Comparison of ENCODE assay signal across 8 cellular contexts in the genomic region with DNA sequence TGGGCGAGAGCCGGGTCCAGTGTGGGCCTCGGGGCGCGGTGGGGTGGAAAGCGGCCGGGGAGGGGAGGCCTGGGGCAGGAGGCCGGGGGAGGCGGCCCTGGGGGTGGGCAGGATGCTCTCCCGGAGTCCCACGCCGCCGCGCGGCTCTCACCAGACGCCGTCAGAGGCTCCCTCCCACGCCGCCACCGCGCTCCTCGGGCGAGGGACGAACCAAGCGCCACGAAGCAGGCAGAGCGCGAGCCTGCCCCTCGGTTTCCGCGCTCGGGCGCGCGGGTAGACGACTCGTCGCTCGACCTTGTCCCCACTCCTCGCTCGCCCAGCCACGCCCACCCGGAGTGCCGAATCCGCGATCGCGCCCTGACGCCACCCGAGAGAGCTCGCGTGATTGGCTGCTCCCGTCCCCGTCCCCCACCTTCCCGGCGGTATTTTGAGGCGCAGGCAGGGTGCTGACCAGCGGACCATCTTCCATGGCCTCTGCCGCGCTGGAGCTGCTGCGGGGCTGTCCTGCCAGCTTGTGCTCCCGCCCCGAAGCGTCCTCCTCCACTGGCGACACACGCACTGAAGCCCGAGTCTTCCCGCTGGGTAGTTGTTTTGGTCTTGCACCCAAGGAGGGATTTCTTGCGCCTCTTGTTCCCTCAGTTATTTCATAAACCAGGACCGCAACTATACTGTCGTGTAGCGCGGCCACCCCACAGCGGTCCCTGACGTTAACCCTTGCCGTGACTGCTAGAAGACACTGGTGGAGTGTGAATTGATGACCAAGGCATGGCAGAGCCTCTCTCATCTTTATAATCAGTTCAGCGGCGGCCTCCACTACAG. TPM values are rescaled to one million over a fixed set of nuclear protein-coding genes. Genes with fewer than 3 reads are reported as not detected.
DNase-seq lines count a peak whose midpoint lies in the region; ATAC-seq, FAIRE-seq and TF ChIP-seq lines count a peak whose summit lies in the region.

A gene with protein sequence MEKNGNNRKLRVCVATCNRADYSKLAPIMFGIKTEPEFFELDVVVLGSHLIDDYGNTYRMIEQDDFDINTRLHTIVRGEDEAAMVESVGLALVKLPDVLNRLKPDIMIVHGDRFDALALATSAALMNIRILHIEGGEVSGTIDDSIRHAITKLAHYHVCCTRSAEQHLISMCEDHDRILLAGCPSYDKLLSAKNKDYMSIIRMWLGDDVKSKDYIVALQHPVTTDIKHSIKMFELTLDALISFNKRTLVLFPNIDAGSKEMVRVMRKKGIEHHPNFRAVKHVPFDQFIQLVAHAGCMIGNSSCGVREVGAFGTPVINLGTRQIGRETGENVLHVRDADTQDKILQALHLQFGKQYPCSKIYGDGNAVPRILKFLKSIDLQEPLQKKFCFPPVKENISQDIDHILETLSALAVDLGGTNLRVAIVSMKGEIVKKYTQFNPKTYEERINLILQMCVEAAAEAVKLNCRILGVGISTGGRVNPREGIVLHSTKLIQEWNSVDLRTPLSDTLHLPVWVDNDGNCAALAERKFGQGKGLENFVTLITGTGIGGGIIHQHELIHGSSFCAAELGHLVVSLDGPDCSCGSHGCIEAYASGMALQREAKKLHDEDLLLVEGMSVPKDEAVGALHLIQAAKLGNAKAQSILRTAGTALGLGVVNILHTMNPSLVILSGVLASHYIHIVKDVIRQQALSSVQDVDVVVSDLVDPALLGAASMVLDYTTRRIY (minus strand): TSS at position 279 of the 819 bp plus-strand sequence. CDS start 9,093 bp downstream, outside the sequence.

- no peak for TF ChIP-seq CTCF in vagina (IDR thresholded peaks at IDR 0.05)

- peak; percentile 90 for ATAC-seq in HG02840 (IDR thresholded peaks at IDR 0.05; ENCODE audit: low FRiP score, unreplicated experiment)

- FAIRE-seq in GM12891 (lab: Jason Lieb, UNC) = peak; percentile 98

- DNase-seq in GM12891 (ENCODE audit: insufficient read length, low spot score) (peak; percentile 82), NCI-H187 (lab: John Stamatoyannopoulos, UW) (peak; percentile 63 to 73), T1000 (lab: John Stamatoyannopoulos, UW) (peak; percentile 89), astrocyte of the hippocampus (ENCODE audit: low read depth, low spot score) (peak; percentile 99), hepatic stellate cell (ENCODE audit: low spot score) (peak; percentile 96), vagina (ENCODE audit: extremely low spot score in 2 of 2) (peak; percentile 96 to 97)

- H3K4me3 ChIP-seq in rectal smooth muscle tissue (ENCODE audit: low read length) = peak within 1 kb of the TSS; percentile 79
- peak within 1 kb of the TSS; percentile 73 to 100 for H3K4me3 ChIP-seq in vagina

- intact Hi-C loops in vagina (cut with DNase I) = no loop called here

- H3K27ac ChIP-seq in rectal smooth muscle tissue (ENCODE audit: low read depth, low read length) = peak within 1 kb of the TSS; percentile 96
- H3K27ac ChIP-seq in vagina = peak within 1 kb of the TSS; percentile 96

- TF ChIP-seq POLR2A in GM12891 (IDR thresholded peaks at IDR 0.05; ENCODE audit: low read depth, low read length) = peak; percentile 81
- TF ChIP-seq POLR2A in vagina (IDR thresholded peaks at IDR 0.05) = peak; percentile 15 to 75

- no peaks in the 10 kb centered on the region for H3K36me3 ChIP-seq in rectal smooth muscle tissue (ENCODE audit: control insufficient read depth, insufficient read depth, low read length)
- H3K36me3 ChIP-seq in vagina = no peaks in the 10 kb centered on the region

- H3K9ac ChIP-seq in rectal smooth muscle tissue (ENCODE audit: low read length) = peak within 1 kb of the TSS; percentile 58

- H3K27me3 ChIP-seq in rectal smooth muscle tissue (ENCODE audit: control insufficient read depth, insufficient read depth, low read length) (no peaks in the 10 kb centered on the region), vagina (no peaks in the 10 kb centered on the region)

- H3K4me1 ChIP-seq in rectal smooth muscle tissue (ENCODE audit: control insufficient read depth, insufficient read depth, low read length) (no peaks in the 10 kb centered on the region), vagina (peaks cover 31% of the 10 kb centered on the region)

- no peaks in the 10 kb centered on the region for H3K9me3 ChIP-seq in vagina

TF ChIP-seq in GM12891, 5 proteins besides CTCF, POLR2A, EP300 and RAD21:
- TF ChIP-seq TAF1 (IDR thresholded peaks at IDR 0.05; ENCODE audit: low read depth, low read length) = peak; percentile 62
- TF ChIP-seq SPI1 (IDR thresholded peaks at IDR 0.05; ENCODE audit: low read depth, low read length) = no peak
- peak; percentile 82 for TF ChIP-seq PAX5 (IDR thresholded peaks at IDR 0.05; ENCODE audit: insufficient read depth, low read length, severe bottlenecking)
- TF ChIP-seq POLR2AphosphoS5 (IDR thresholded peaks at IDR 0.05; ENCODE audit: low read depth, low read length) = peak; percentile 83
- TF ChIP-seq POU2F2 (IDR thresholded peaks at IDR 0.05; ENCODE audit: low read depth, low read length) = peak; percentile 83

RNA-seq across cellular contexts. Expression of the gene that starts here (rescaled TPM):
- polyA plus RNA-seq in GM12891 (2012; ENCODE audit: low read depth, missing spikeins) = 3.9 TPM
- 16.0 TPM for total RNA-seq in vagina

Comparison
In these comparisons a context has a peak if more than half of its experiments do, and no peak if none do; other contexts are left out.
1. Peak in every context shown above with its lines: DNase-seq, ATAC-seq, H3K4me3 ChIP-seq and H3K27ac ChIP-seq.